ENCODE assay signal across 1 cellular context in the genomic region with DNA sequence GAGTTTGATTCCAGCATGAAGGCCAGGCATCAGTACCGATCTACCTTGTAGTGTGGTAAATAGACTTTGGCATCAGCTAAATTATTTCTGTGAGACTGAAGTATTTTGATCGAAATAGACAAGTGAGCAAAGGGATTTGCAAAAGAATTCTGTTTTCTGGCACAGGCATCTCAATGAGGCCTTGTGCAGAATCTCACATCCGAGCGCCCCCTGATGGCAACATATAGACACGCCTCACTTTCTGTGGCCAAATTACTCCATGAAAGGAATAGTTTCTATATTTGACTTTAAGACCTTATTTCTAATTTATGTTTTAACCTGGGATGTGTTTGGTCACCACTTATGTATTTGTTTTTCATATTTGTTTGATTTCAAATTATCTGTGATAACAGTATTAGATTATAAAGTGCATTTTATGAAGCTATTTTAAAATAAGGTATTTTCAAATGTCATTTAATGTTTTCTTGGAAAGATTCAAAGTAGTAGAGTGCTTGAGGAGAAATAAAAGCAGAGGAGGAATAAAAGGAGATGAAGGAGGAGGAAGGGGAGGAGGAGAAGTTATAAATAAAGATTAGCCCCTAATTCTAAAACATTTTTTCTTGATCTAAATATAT.
TF ChIP-seq lines count a peak whose summit lies in the region.

No MANE protein-coding gene starts in this region.

TF ChIP-seq in H1, 55 proteins besides CTCF, POLR2A, EP300 and RAD21 (continued from another document):
- TF ChIP-seq, protein P1, sequence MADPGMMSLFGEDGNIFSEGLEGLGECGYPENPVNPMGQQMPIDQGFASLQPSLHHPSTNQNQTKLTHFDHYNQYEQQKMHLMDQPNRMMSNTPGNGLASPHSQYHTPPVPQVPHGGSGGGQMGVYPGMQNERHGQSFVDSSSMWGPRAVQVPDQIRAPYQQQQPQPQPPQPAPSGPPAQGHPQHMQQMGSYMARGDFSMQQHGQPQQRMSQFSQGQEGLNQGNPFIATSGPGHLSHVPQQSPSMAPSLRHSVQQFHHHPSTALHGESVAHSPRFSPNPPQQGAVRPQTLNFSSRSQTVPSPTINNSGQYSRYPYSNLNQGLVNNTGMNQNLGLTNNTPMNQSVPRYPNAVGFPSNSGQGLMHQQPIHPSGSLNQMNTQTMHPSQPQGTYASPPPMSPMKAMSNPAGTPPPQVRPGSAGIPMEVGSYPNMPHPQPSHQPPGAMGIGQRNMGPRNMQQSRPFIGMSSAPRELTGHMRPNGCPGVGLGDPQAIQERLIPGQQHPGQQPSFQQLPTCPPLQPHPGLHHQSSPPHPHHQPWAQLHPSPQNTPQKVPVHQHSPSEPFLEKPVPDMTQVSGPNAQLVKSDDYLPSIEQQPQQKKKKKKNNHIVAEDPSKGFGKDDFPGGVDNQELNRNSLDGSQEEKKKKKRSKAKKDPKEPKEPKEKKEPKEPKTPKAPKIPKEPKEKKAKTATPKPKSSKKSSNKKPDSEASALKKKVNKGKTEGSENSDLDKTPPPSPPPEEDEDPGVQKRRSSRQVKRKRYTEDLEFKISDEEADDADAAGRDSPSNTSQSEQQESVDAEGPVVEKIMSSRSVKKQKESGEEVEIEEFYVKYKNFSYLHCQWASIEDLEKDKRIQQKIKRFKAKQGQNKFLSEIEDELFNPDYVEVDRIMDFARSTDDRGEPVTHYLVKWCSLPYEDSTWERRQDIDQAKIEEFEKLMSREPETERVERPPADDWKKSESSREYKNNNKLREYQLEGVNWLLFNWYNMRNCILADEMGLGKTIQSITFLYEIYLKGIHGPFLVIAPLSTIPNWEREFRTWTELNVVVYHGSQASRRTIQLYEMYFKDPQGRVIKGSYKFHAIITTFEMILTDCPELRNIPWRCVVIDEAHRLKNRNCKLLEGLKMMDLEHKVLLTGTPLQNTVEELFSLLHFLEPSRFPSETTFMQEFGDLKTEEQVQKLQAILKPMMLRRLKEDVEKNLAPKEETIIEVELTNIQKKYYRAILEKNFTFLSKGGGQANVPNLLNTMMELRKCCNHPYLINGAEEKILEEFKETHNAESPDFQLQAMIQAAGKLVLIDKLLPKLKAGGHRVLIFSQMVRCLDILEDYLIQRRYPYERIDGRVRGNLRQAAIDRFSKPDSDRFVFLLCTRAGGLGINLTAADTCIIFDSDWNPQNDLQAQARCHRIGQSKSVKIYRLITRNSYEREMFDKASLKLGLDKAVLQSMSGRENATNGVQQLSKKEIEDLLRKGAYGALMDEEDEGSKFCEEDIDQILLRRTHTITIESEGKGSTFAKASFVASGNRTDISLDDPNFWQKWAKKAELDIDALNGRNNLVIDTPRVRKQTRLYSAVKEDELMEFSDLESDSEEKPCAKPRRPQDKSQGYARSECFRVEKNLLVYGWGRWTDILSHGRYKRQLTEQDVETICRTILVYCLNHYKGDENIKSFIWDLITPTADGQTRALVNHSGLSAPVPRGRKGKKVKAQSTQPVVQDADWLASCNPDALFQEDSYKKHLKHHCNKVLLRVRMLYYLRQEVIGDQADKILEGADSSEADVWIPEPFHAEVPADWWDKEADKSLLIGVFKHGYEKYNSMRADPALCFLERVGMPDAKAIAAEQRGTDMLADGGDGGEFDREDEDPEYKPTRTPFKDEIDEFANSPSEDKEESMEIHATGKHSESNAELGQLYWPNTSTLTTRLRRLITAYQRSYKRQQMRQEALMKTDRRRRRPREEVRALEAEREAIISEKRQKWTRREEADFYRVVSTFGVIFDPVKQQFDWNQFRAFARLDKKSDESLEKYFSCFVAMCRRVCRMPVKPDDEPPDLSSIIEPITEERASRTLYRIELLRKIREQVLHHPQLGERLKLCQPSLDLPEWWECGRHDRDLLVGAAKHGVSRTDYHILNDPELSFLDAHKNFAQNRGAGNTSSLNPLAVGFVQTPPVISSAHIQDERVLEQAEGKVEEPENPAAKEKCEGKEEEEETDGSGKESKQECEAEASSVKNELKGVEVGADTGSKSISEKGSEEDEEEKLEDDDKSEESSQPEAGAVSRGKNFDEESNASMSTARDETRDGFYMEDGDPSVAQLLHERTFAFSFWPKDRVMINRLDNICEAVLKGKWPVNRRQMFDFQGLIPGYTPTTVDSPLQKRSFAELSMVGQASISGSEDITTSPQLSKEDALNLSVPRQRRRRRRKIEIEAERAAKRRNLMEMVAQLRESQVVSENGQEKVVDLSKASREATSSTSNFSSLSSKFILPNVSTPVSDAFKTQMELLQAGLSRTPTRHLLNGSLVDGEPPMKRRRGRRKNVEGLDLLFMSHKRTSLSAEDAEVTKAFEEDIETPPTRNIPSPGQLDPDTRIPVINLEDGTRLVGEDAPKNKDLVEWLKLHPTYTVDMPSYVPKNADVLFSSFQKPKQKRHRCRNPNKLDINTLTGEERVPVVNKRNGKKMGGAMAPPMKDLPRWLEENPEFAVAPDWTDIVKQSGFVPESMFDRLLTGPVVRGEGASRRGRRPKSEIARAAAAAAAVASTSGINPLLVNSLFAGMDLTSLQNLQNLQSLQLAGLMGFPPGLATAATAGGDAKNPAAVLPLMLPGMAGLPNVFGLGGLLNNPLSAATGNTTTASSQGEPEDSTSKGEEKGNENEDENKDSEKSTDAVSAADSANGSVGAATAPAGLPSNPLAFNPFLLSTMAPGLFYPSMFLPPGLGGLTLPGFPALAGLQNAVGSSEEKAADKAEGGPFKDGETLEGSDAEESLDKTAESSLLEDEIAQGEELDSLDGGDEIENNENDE (IDR thresholded peaks at IDR 0.05; ENCODE audit: insufficient replicate concordance, low read length) = peak; percentile 54
- TF ChIP-seq, protein P2, sequence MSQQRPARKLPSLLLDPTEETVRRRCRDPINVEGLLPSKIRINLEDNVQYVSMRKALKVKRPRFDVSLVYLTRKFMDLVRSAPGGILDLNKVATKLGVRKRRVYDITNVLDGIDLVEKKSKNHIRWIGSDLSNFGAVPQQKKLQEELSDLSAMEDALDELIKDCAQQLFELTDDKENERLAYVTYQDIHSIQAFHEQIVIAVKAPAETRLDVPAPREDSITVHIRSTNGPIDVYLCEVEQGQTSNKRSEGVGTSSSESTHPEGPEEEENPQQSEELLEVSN (IDR thresholded peaks at IDR 0.05) = no peak
- TF ChIP-seq SP4 (IDR thresholded peaks at IDR 0.05; ENCODE audit: low read length) (no peak), SP2 (IDR thresholded peaks at IDR 0.05; ENCODE audit: low read length) (no peak)
TF ChIP-seq in H1: peak in this region for 1.
